ENCODE assay signal across 10 cellular contexts in the genomic region with DNA sequence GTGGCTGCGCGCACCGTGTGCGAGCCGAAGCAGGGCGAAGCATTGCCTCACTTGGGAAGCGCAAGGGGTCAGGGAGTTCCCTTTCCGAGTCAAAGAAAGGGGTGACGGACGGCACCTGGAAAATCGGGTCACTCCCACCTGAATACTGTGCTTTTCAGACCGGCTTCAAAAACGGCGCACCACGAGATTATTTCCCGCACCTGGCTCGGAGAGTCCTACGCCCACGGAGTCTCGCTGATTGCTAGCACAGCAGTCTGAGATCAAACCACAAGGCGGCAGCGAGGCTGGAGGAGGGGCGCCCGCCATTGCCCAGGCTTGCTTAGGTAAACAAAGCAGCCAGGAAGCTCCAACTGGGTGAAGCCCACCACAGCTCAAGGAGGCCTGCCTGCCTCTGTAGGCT. TPM values are rescaled to one million over a fixed set of nuclear protein-coding genes. Genes with fewer than 3 reads are reported as not detected.
"Had no signal": no experiment of that assay in that cellular context is flagged by ENCODE, and none has a peak within 500 bp of the region (broad histone marks: within the 10 kb centered on the region; RNA-seq: fewer than 3 reads in every experiment).

No MANE protein-coding gene starts in this region.

RNA-seq across cellular contexts. Expression of gene LHFPL1, which starts 39.0 kb away (rescaled TPM):
- total RNA-seq: endothelial cell of umbilical vein; fibroblast of lung; liver; mammary epithelial cell; osteoblast; renal cortical epithelial cell; right lobe of liver; T-helper 1 cell treated with Interleukin-12 subunit alpha and Interleukin-12 subunit beta and Interleukin-4 antibody, amounts not matched to agents 30 ng/mL and 1 ng/mL, for 36 hours had no signal
- polyA plus RNA-seq: adipose tissue, endothelial cell of umbilical vein, keratinocyte, liver, mammary epithelial cell had no signal
